27 cellular contexts compared by ENCODE assay signal in the genomic region with DNA sequence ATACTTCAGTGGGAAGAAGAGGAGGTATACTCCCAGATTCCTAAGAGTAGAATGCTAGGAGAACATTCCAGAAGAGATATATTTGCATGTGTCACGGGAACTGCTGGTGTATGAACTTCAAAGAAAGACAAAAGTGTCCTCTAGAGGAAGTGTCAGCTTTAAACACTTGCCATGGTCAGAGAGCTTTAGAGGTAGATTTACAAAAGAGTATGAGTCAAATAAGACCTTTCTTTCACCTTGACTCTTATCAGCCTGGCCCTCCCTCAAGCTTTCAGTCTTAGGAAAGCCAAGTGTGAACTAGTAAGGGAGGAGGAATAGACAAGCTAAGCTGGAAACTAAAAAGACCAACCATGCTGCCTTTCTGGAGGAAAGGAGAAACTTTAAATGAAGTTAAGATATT. TPM values are rescaled to one million over a fixed set of nuclear protein-coding genes. Genes with fewer than 3 reads are reported as not detected.
DNase-seq lines count a peak whose midpoint lies in the region; ATAC-seq and TF ChIP-seq lines count a peak whose summit lies in the region.
"Had no signal": no experiment of that assay in that cellular context is flagged by ENCODE, and none has a peak within 500 bp of the region (broad histone marks: within the 10 kb centered on the region; RNA-seq: fewer than 3 reads in every experiment).

No MANE protein-coding gene starts in this region.

- DNase-seq in GM10248 (ENCODE audit: extremely low spot score), result peak; percentile 16
- no peak for DNase-seq in GM19240 (ENCODE audit: insufficient read length, low spot score)
- DNase-seq in HFFc6, result no peak
- no peak for DNase-seq in GM23248
- DNase-seq: activated CD4-positive, alpha-beta T cell treated with anti-CD3 and anti-CD28 coated beads for 48 hours; activated naive CD8-positive, alpha-beta T cell treated with anti-CD3 and anti-CD28 coated beads for 36 hours; cerebellar nuclear complex; DMS53; GF-D8; H9; head of caudate nucleus; NCI-H1105; NCI-H2029 treated with DMSO at 0.1 percent for 48 hours; NCI-H345; right lobe of liver; SIG-M5; T-cell had no signal

- no peaks in the 10 kb centered on the region for H3F3A ChIP-seq in GM23248 (ENCODE audit: insufficient read depth)

- H3K4me1 ChIP-seq in OCI-LY3 (ENCODE audit: low read length) (peaks cover 14% of the 10 kb centered on the region), GM23248 (ENCODE audit: insufficient read depth) (no peaks in the 10 kb centered on the region)
- H3K4me1 ChIP-seq: right lobe of liver had no signal

- H3K4me3 ChIP-seq in OCI-LY3 (ENCODE audit: low read length) (no peak overlapping the region), GM23248 (no peak overlapping the region)
- H3K4me3 ChIP-seq: right lobe of liver had no signal

- H3K4me3 Mint-ChIP-seq in HFFc6, result no peak overlapping the region
- H3K4me3 Mint-ChIP-seq: activated naive CD8-positive, alpha-beta T cell treated with anti-CD3 and anti-CD28 coated beads for 36 hours; activated T-helper 17 cell treated with anti-CD3 and anti-CD28 coated beads, Interleukin-2, amount 50 U/mL, for 72 hours; H9; nephron; T-cell had no signal

- in situ Hi-C loops in GM23248 (cut with MboI), result no loop called here

- no peaks in the 10 kb centered on the region for H3K36me3 Mint-ChIP-seq in HFFc6 (ENCODE audit: low read depth)
- H3K36me3 Mint-ChIP-seq: activated naive CD8-positive, alpha-beta T cell treated with anti-CD3 and anti-CD28 coated beads for 36 hours; T-cell had no signal

- H3K27me3 ChIP-seq in OCI-LY3 (ENCODE audit: low read depth, low read length) (no peaks in the 10 kb centered on the region), GM23248 (replicated peaks; ENCODE audit: insufficient read depth) (no peaks in the 10 kb centered on the region; the same call in 1 of the 2 replicates)
- H3K27me3 ChIP-seq: right lobe of liver had no signal

- POLR2A ChIA-PET in GM10248 (lab: Yijun Ruan, JAX), result no interaction called here

- no peaks in the 10 kb centered on the region; the same call in 1 of the 2 replicates for H3K9me3 Mint-ChIP-seq in HFFc6
- H3K9me3 Mint-ChIP-seq: activated naive CD8-positive, alpha-beta T cell treated with anti-CD3 and anti-CD28 coated beads for 36 hours; activated T-helper 17 cell treated with anti-CD3 and anti-CD28 coated beads, Interleukin-2, amount 50 U/mL, for 72 hours had no signal

- H3K4me1 Mint-ChIP-seq in HFFc6 (ENCODE audit: low read depth), result no peaks in the 10 kb centered on the region
- H3K4me1 Mint-ChIP-seq: activated naive CD8-positive, alpha-beta T cell treated with anti-CD3 and anti-CD28 coated beads for 36 hours; activated T-helper 17 cell treated with anti-CD3 and anti-CD28 coated beads, Interleukin-2, amount 50 U/mL, for 72 hours; H9; nephron; T-cell had no signal

- H3K79me2 ChIP-seq in OCI-LY3 (ENCODE audit: low read length), result no peaks in the 10 kb centered on the region
- no peaks in the 10 kb centered on the region for H3K79me2 ChIP-seq in GM23248 (ENCODE audit: insufficient read depth)

- H3K9me2 ChIP-seq in GM23248 (ENCODE audit: insufficient read depth), result no peaks in the 10 kb centered on the region

- CTCF ChIA-PET in GM10248 (lab: Yijun Ruan, JAX), result interaction anchor here (0.7 to 1.3 kb wide), 3 partner anchors 9 to 17 kb away, joined by 3 to 4 read pairs (median 3); no protein-coding TSS in a partner anchor

- H3K9me3 ChIP-seq in OCI-LY3 (ENCODE audit: insufficient read depth, low read length) (no peaks in the 10 kb centered on the region), GM23248 (ENCODE audit: low read depth) (no peaks in the 10 kb centered on the region)
- H3K9me3 ChIP-seq: right lobe of liver had no signal

- H2AFZ ChIP-seq in OCI-LY3 (ENCODE audit: low read depth, low read length) (no peak overlapping the region), GM23248 (no peak overlapping the region)

- H4K20me1 ChIP-seq in OCI-LY3 (ENCODE audit: insufficient read depth, low read length) (no peaks in the 10 kb centered on the region), GM23248 (ENCODE audit: insufficient read depth) (no peaks in the 10 kb centered on the region)

- H3K27me3 Mint-ChIP-seq in HFFc6 (ENCODE audit: insufficient read depth), result no peaks in the 10 kb centered on the region; the same call in 1 of the 2 replicates

- no peak overlapping the region for H3K27ac Mint-ChIP-seq in HFFc6
- H3K27ac Mint-ChIP-seq: activated naive CD8-positive, alpha-beta T cell treated with anti-CD3 and anti-CD28 coated beads for 36 hours; activated T-helper 17 cell treated with anti-CD3 and anti-CD28 coated beads, Interleukin-2, amount 50 U/mL, for 72 hours; H9; nephron; T-cell had no signal

- TF ChIP-seq CTCF in GM10248 (IDR thresholded peaks at IDR 0.05; ENCODE audit: control extremely low read depth, extremely low read depth, low read depth, missing control alignments), result peak; percentile 9
- peak; percentile 40 for TF ChIP-seq CTCF in OCI-LY3 (IDR thresholded peaks at IDR 0.05; ENCODE audit: low read depth, low read length)
- TF ChIP-seq CTCF in HFFc6 (IDR thresholded peaks at IDR 0.05), result no peak

- ATAC-seq in GM18907 (IDR thresholded peaks at IDR 0.05; ENCODE audit: unreplicated experiment), result peak; percentile 55
- peak; percentile 48 for ATAC-seq in HG02642 (IDR thresholded peaks at IDR 0.05; ENCODE audit: poor library complexity, unreplicated experiment)
- ATAC-seq in GM19023 (IDR thresholded peaks at IDR 0.05; ENCODE audit: unreplicated experiment), result no peak
- ATAC-seq: activated T-helper 17 cell treated with anti-CD3 and anti-CD28 coated beads, Interleukin-2, amount 50 U/mL, for 72 hours; left lobe of liver; right lobe of liver; T-cell had no signal

- H3K36me3 ChIP-seq in OCI-LY3 (replicated peaks; ENCODE audit: low read depth, low read length) (no peaks in the 10 kb centered on the region), GM23248 (ENCODE audit: low read depth) (no peaks in the 10 kb centered on the region)
- H3K36me3 ChIP-seq: right lobe of liver had no signal

- H3K27ac ChIP-seq in OCI-LY3 (ENCODE audit: low read length) (no peak overlapping the region), GM23248 (no peak overlapping the region)
- H3K27ac ChIP-seq: epithelial cell of prostate, right lobe of liver had no signal

- no peak overlapping the region for H3K9ac ChIP-seq in OCI-LY3 (ENCODE audit: low read length)
- no peak overlapping the region for H3K9ac ChIP-seq in GM23248

- H3K4me2 ChIP-seq in OCI-LY3 (ENCODE audit: low read length) (no peak overlapping the region), GM23248 (ENCODE audit: unreplicated experiment) (no peak overlapping the region)

- WGBS in GM23248 (ENCODE audit: low coverage in 1 of 2, low lambda C conversion rate in 2 of 2, missing lambda C conversion rate in 2 of 2), 2 experiments, result 4 to 5% methylated on average over 1 of the region's 1 CpG

RNA-seq across cellular contexts. Expression of a gene that starts 34.7 kb away (rescaled TPM):
- not detected for total RNA-seq in HFFc6 (2021; fragmentation: NEBNext Ultra II Directional; extraction: Animal tissue kit (Norgen Biotek cat#: 25700))
- not detected in 2 replicates for total RNA-seq in GM23248 (2014; rRNA removed; shearing (Covaris generic))
- polyA plus RNA-seq in GM23248 (2016; fragmentation: Nextera tagmentation; extraction: Ambion mirVana), result not detected in 2 replicates
- total RNA-seq: activated naive CD8-positive, alpha-beta T cell treated with anti-CD3 and anti-CD28 coated beads for 36 hours; activated T-helper 17 cell treated with anti-CD3 and anti-CD28 coated beads, Interleukin-2, amount 50 U/mL, for 72 hours; astrocyte; H9; left lobe of liver; right lobe of liver; T-cell; urinary bladder had no signal

RNA-seq across cellular contexts. Expression of a gene that starts 48.8 kb away (rescaled TPM):
- 10 to 100 TPM; 36.8 to 45.6 (median 40.0) TPM for total RNA-seq in HFFc6 (2021; fragmentation: NEBNext Ultra II Directional; extraction: Animal tissue kit (Norgen Biotek cat#: 25700))
- total RNA-seq in GM23248 (2014; rRNA removed; shearing (Covaris generic)), result 18.2 and 25.3 TPM in 2 replicates
- polyA plus RNA-seq in GM23248 (2016; fragmentation: Nextera tagmentation; extraction: Ambion mirVana), result 13.1 and 14.3 TPM in 2 replicates

RNA-seq across cellular contexts. Expression of a gene that starts 49.1 kb away (rescaled TPM):
- under 1 TPM; 0.02 to 0.08 (median 0.05) TPM for total RNA-seq in HFFc6 (2021; fragmentation: NEBNext Ultra II Directional; extraction: Animal tissue kit (Norgen Biotek cat#: 25700))
- not detected in 2 replicates for total RNA-seq in GM23248 (2014; rRNA removed; shearing (Covaris generic))
- 0.04 TPM in 2 replicates for polyA plus RNA-seq in GM23248 (2016; fragmentation: Nextera tagmentation; extraction: Ambion mirVana)
